9 cellular contexts compared by ENCODE assay signal in genomic region chr4:113300384-113301011, GRCh38.
DNase-seq lines count a peak whose midpoint lies in the region; ATAC-seq and TF ChIP-seq lines count a peak whose summit lies in the region.
"Had no signal": no experiment of that assay in that cellular context is flagged by ENCODE, and none has a peak within 500 bp of the region (broad histone marks: within the 10 kb centered on the region; RNA-seq: fewer than 3 reads in every experiment).

No MANE protein-coding gene starts in this region.

- WGBS in H9 (ENCODE audit: extremely low coverage, insufficient read length, low lambda C conversion rate): no CpG with 5 or more reads among the region's 5 CpGs
- WGBS in mesenchymal stem cell: 66% methylated on average over 5 of the region's 5 CpGs

- H3K27ac ChIP-seq in H9 (ENCODE audit: insufficient read length, low read depth, low read length) (no peak overlapping the region), mesenchymal stem cell (ENCODE audit: low read length, poor library complexity, severe bottlenecking) (no peak overlapping the region)
- H3K27ac ChIP-seq: pancreas had no signal

- no peak overlapping the region for H3K23ac ChIP-seq in H9 (ENCODE audit: insufficient read length, low read depth, low read length)
- H3K23ac ChIP-seq in mesenchymal stem cell (ENCODE audit: low read length in 2 of 2): no peak overlapping the region

- no peak overlapping the region for H2BK12ac ChIP-seq in H9 (ENCODE audit: insufficient read length, low read depth, low read length)
- H2BK12ac ChIP-seq in mesenchymal stem cell (ENCODE audit: low read length in 2 of 2): no peak overlapping the region

- H3K36me3 ChIP-seq in mesenchymal stem cell (ENCODE audit: control insufficient read depth in 1 of 2, insufficient read depth in 2 of 2, low read depth in 1 of 2, low read length in 2 of 2): peaks cover 0 to 27% of the 10 kb centered on the region in 2 experiments
- H3K36me3 ChIP-seq: pancreas had no signal

- H3K4me1 Mint-ChIP-seq in H9 (peaks cover 10 to 23% of the 10 kb centered on the region in 2 experiments), chondrocyte (ENCODE audit: low read depth) (peaks cover 23% of the 10 kb centered on the region)

- no peak for TF ChIP-seq CTCF in H9 (conservative IDR thresholded peaks at IDR 0.05)
- no peak for TF ChIP-seq CTCF in chondrocyte (IDR thresholded peaks at IDR 0.05)

- H3K79me2 ChIP-seq in H9 (ENCODE audit: insufficient read depth, low read length): no peaks in the 10 kb centered on the region

- ATAC-seq in GM21717 (IDR thresholded peaks at IDR 0.05; ENCODE audit: unreplicated experiment) (no peak), GM18517 (IDR thresholded peaks at IDR 0.05; ENCODE audit: unreplicated experiment) (no peak), GM19452 (IDR thresholded peaks at IDR 0.05; ENCODE audit: unreplicated experiment) (no peak)

- H3K4ac ChIP-seq in H9 (ENCODE audit: low read depth, low read length) (no peak overlapping the region), mesenchymal stem cell (ENCODE audit: low read depth in 1 of 2, low read length in 2 of 2) (no peak overlapping the region)

- H3K4me3 Mint-ChIP-seq in H9: no peak overlapping the region
- H3K4me3 Mint-ChIP-seq in chondrocyte (ENCODE audit: unreplicated experiment): no peak overlapping the region

- H4K20me1 ChIP-seq in H9 (ENCODE audit: control insufficient read depth, insufficient read depth, insufficient read length): no peaks in the 10 kb centered on the region

- H4K8ac ChIP-seq in H9 (replicated peaks; ENCODE audit: insufficient read length, low read depth, low read length): no peak overlapping the region
- no peak overlapping the region for H4K8ac ChIP-seq in mesenchymal stem cell (ENCODE audit: low read length)

- H3K27ac Mint-ChIP-seq in H9 (peak overlapping the region; percentile 3 to 85 (median 41); a peak in 6 of 7 replicates), chondrocyte (ENCODE audit: unreplicated experiment) (peak overlapping the region; percentile 55)

- H3K23me2 ChIP-seq in H9 (ENCODE audit: insufficient read length, low read depth, low read length, poor library complexity, severe bottlenecking): no peaks in the 10 kb centered on the region

- H3K9ac ChIP-seq in H9 (ENCODE audit: extremely low read depth, insufficient read length, low read length): no peak overlapping the region
- H3K9ac ChIP-seq in mesenchymal stem cell (ENCODE audit: low read length): peak overlapping the region; percentile 91

- no peaks in the 10 kb centered on the region for H3K9me3 Mint-ChIP-seq in H9
- H3K9me3 Mint-ChIP-seq in chondrocyte (ENCODE audit: low read depth): no peaks in the 10 kb centered on the region

- H2BK5ac ChIP-seq in H9 (ENCODE audit: insufficient read length, low read length): no peak overlapping the region
- no peak overlapping the region for H2BK5ac ChIP-seq in mesenchymal stem cell (ENCODE audit: low read depth, low read length, poor library complexity, severe bottlenecking)

- H2AFZ ChIP-seq in H9 (ENCODE audit: low read length): no peak overlapping the region
- no peak overlapping the region for H2AFZ ChIP-seq in mesenchymal stem cell (ENCODE audit: low read depth, low read length)

- H3K79me1 ChIP-seq in H9 (ENCODE audit: insufficient read depth, low read depth, low read length, poor library complexity, severe bottlenecking) (no peaks in the 10 kb centered on the region), mesenchymal stem cell (replicated peaks; ENCODE audit: low read length, poor library complexity, severe bottlenecking) (no peaks in the 10 kb centered on the region)

- no peak overlapping the region for H3K56ac ChIP-seq in H9 (ENCODE audit: insufficient read length, low read depth, low read length)

- H3K18ac ChIP-seq in H9 (ENCODE audit: insufficient read length, low read depth, low read length) (no peak overlapping the region), mesenchymal stem cell (ENCODE audit: low read depth in 1 of 2, low read length in 2 of 2) (no peak overlapping the region)

- H4K91ac ChIP-seq in H9 (ENCODE audit: insufficient read length, low read depth, low read length): no peak overlapping the region
- no peak overlapping the region for H4K91ac ChIP-seq in mesenchymal stem cell (ENCODE audit: low read length)

- H4K5ac ChIP-seq in H9 (ENCODE audit: insufficient read length, low read depth, low read length): no peak overlapping the region

- H3K4me3 ChIP-seq in mesenchymal stem cell (ENCODE audit: insufficient read depth in 1 of 2, low read depth in 1 of 2, low read length in 2 of 2): no peak overlapping the region
- H3K4me3 ChIP-seq: pancreas had no signal

- no peaks in the 10 kb centered on the region for H3K27me3 ChIP-seq in H9 (ENCODE audit: insufficient read depth, low read length)
- no peaks in the 10 kb centered on the region for H3K27me3 ChIP-seq in mesenchymal stem cell (ENCODE audit: control insufficient read depth in 1 of 2, insufficient read depth in 1 of 2, low read length in 2 of 2)
- H3K27me3 ChIP-seq: pancreas had no signal

- H3K4me2 ChIP-seq in H9 (ENCODE audit: insufficient read depth, insufficient read length, low read length) (no peak overlapping the region), mesenchymal stem cell (ENCODE audit: low read length, poor library complexity, severe bottlenecking) (no peak overlapping the region)

- DNase-seq in A172 (ENCODE audit: low spot score): peak; percentile 31
- DNase-seq in H9: no peak
- DNase-seq in chondrocyte (ENCODE audit: low spot score): no peak
- DNase-seq in mesenchymal stem cell: peak; percentile 91
- no peak for DNase-seq in SHP77 (lab: John Stamatoyannopoulos, UW)
- DNase-seq: pancreas had no signal

- H3K27me3 Mint-ChIP-seq in H9 (ENCODE audit: low read depth): no peaks in the 10 kb centered on the region
- H3K27me3 Mint-ChIP-seq in chondrocyte (ENCODE audit: low read depth): no peaks in the 10 kb centered on the region

- peaks cover 0 to 29% (median 0%) of the 10 kb centered on the region in 3 experiments; a peak in 4 of 7 replicates for H3K36me3 Mint-ChIP-seq in H9 (ENCODE audit: insufficient read depth in 1 of 3, low read depth in 3 of 3)
- H3K36me3 Mint-ChIP-seq in chondrocyte (ENCODE audit: low read depth): no peaks in the 10 kb centered on the region

- H2BK15ac ChIP-seq in H9 (ENCODE audit: low read depth, low read length) (no peak overlapping the region), mesenchymal stem cell (ENCODE audit: low read depth, poor library complexity, severe bottlenecking) (no peak overlapping the region)

- H2BK20ac ChIP-seq in H9 (ENCODE audit: low read depth, low read length, poor library complexity, severe bottlenecking): no peak overlapping the region

- H2BK120ac ChIP-seq in H9 (ENCODE audit: low read depth, low read length, poor library complexity, severe bottlenecking) (no peak overlapping the region), mesenchymal stem cell (ENCODE audit: low read depth, low read length) (no peak overlapping the region)

- H2AK5ac ChIP-seq in H9 (ENCODE audit: insufficient read length, low read length) (no peak overlapping the region), mesenchymal stem cell (ENCODE audit: low read length, severe bottlenecking) (no peak overlapping the region)

- H3K14ac ChIP-seq in H9 (ENCODE audit: insufficient read depth, low read length): no peak overlapping the region
- no peak overlapping the region for H3K14ac ChIP-seq in mesenchymal stem cell (ENCODE audit: low read length in 2 of 2)

- H3T11ph ChIP-seq in H9 (ENCODE audit: low read length): no peak overlapping the region

- H3K4me1 ChIP-seq in H9 (ENCODE audit: insufficient read depth, low read length) (peaks cover 2% of the 10 kb centered on the region; the same call in 1 of the 2 replicates), mesenchymal stem cell (ENCODE audit: control insufficient read depth, insufficient read depth, low read depth, low read length) (no peaks in the 10 kb centered on the region)
- H3K4me1 ChIP-seq: pancreas had no signal

- H3K9me3 ChIP-seq in H9 (ENCODE audit: control insufficient read depth, low read depth, low read length) (no peaks in the 10 kb centered on the region), mesenchymal stem cell (ENCODE audit: control insufficient read depth, low read length) (no peaks in the 10 kb centered on the region)
- H3K9me3 ChIP-seq: pancreas had no signal

Comparison
In these comparisons a context has a peak if more than half of its experiments do, and no peak if none do; other contexts are left out.
1. DNase-seq: peak in A172 (single experiment) and mesenchymal stem cell (single experiment); none in H9 (single experiment), chondrocyte (single experiment) and SHP77 (0 of 2).